9 cellular contexts compared by ENCODE assay signal in the genomic region with DNA sequence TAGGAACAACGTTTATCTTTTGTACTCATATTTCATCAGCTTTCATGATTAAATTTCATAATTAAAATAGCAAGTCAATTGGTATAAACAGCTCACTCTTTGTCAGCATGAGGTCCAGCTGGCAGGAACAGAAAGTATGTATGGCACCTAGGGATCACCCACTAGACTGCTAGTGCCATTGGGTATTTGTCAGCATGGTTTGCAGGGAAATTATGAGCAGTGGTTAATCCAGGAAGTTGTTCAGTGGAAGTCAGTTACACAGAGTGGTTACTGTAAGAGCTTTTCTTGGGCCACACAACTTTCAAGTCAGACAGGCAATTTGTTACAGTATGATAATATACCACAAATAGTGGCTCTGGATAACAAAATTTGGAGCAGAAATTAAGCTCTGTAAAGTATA.
DNase-seq lines count a peak whose midpoint lies in the region; ATAC-seq and TF ChIP-seq lines count a peak whose summit lies in the region.
"Had no signal": no experiment of that assay in that cellular context is flagged by ENCODE, and none has a peak within 500 bp of the region (broad histone marks: within the 10 kb centered on the region; RNA-seq: fewer than 3 reads in every experiment).

No MANE protein-coding gene starts in this region.

- ATAC-seq in GM21529 (IDR thresholded peaks at IDR 0.05; ENCODE audit: unreplicated experiment), result no peak

- DNase-seq in stimulated activated CD4-positive, alpha-beta T cell treated with anti-CD3 and anti-CD28 coated beads, Interleukin-15, amount 100 ng/mL, for 24 hours, result peak; percentile 12
- DNase-seq in stimulated activated CD4-positive, alpha-beta T cell treated with anti-CD3 and anti-CD28 coated beads, Interleukin-4, amount 100 ng/mL, for 4 hours, result no peak
- peak; percentile 31 for DNase-seq in RWPE1 (ENCODE audit: low spot score)
- peak; percentile 39 for DNase-seq in epithelial cell of prostate (ENCODE audit: low read depth, low spot score)
- DNase-seq in SHP77 treated with DMSO at 0.1 percent for 48 hours (lab: John Stamatoyannopoulos, UW), result no peak
- DNase-seq in substantia nigra (lab: John Stamatoyannopoulos, UW), result no peak
- DNase-seq in mesenteric fat pad (ENCODE audit: low spot score), result no peak
- DNase-seq: NCI-H446 had no signal

- H3K27ac ChIP-seq in RWPE1 (no peak overlapping the region), epithelial cell of prostate (peak overlapping the region; percentile 85), substantia nigra (ENCODE audit: low read depth, low read length, poor library complexity, severe bottlenecking) (no peak overlapping the region)

- CTCF ChIA-PET in RWPE1 (lab: Yijun Ruan, JAX), result interaction anchor here (0.6 kb wide), 1 partner anchor 148 kb away, joined by 3 read pairs; no protein-coding TSS in a partner anchor

- POLR2A ChIA-PET in RWPE1 (lab: Yijun Ruan, JAX; ENCODE audit: low non-redundant PET), result no interaction called here

- TF ChIP-seq CTCF in RWPE1 (conservative IDR thresholded peaks at IDR 0.05; ENCODE audit: low read depth), result no peak

Comparison
In these comparisons a context has a peak if more than half of its experiments do, and no peak if none do; other contexts are left out.
1. DNase-seq: peak in stimulated activated CD4-positive, alpha-beta T cell treated with anti-CD3 and anti-CD28 coated beads, Interleukin-15, amount 100 ng/mL, for 24 hours (single experiment), RWPE1 (single experiment) and epithelial cell of prostate (single experiment); none in stimulated activated CD4-positive, alpha-beta T cell treated with anti-CD3 and anti-CD28 coated beads, Interleukin-4, amount 100 ng/mL, for 4 hours (0 of 2), SHP77 treated with DMSO at 0.1 percent for 48 hours (single experiment), substantia nigra (0 of 49) and mesenteric fat pad (single experiment).